30 cellular contexts compared by ENCODE assay signal in the genomic region with DNA sequence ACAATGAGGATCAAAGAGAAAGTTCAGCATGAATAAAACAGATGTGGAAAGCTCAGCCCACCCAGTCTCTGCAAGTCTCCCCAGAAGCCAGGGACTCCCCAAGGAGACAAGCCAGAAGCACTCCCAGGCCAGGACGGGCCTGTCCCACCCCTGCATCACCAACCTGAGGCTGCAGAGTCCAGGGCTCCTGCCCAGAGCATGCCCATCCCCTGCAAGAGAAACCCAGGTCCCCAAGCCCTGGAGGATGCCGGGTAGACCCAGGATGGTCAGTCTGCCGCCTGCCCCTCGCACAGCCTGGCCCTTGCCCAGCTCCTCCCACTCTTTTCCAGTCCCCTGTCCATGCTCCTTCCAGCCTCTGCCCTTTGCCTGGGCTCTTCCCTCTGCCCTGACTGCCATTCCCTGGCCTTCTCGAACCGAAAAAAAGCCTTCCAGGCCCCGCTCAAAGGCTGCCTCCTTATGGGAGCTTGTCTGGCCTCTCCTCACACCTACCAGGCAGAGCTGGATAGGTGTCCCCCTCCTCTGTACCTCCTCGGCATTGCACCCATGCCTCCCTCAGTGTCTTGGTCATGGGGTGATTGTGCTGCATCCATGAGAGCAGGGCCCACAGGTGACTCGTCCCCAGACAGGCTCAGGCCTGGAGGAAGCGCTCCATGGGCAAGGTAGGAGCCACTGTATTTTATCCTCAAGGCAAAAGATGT. TPM values are rescaled to one million over a fixed set of nuclear protein-coding genes. Genes with fewer than 3 reads are reported as not detected.
DNase-seq lines count a peak whose midpoint lies in the region; ATAC-seq and TF ChIP-seq lines count a peak whose summit lies in the region.
"Had no signal": no experiment of that assay in that cellular context is flagged by ENCODE, and none has a peak within 500 bp of the region (broad histone marks: within the 10 kb centered on the region; RNA-seq: fewer than 3 reads in every experiment).

No MANE protein-coding gene starts in this region.

- no peak for TF ChIP-seq POLR2A in HCT116 (IDR thresholded peaks at IDR 0.05; ENCODE audit: borderline replicate concordance, extremely low read depth, insufficient read depth, insufficient read length)

- H3K27ac Mint-ChIP-seq in neural progenitor cell (no peak overlapping the region), type B pancreatic cell (no peak overlapping the region)
- H3K27ac Mint-ChIP-seq: activated CD8-positive, alpha-beta T cell treated with anti-CD3 and anti-CD28 coated beads, Interleukin-2, amount 10 ng/mL, durations not matched to agents 7 days and 5 days; effector memory CD8-positive, alpha-beta T cell; memory B cell; stimulated activated naive CD8-positive, alpha-beta T cell treated with anti-CD3 and anti-CD28 coated beads, Interleukin-15, Interleukin-2, amounts not matched to agents 100 ng/mL and 50 ng/mL, for 24 hours had no signal

- no peak overlapping the region for H3K4me3 Mint-ChIP-seq in neural progenitor cell
- no peak overlapping the region for H3K4me3 Mint-ChIP-seq in type B pancreatic cell
- H3K4me3 Mint-ChIP-seq: activated CD8-positive, alpha-beta T cell treated with anti-CD3 and anti-CD28 coated beads, Interleukin-2, amount 10 ng/mL, durations not matched to agents 7 days and 5 days; effector memory CD8-positive, alpha-beta T cell; memory B cell; stimulated activated naive CD8-positive, alpha-beta T cell treated with anti-CD3 and anti-CD28 coated beads, Interleukin-15, Interleukin-2, amounts not matched to agents 100 ng/mL and 50 ng/mL, for 24 hours had no signal

- intact Hi-C loops in HCT116 (cut with micrococcal nuclease): no loop called here

- POLR2A ChIA-PET in HCT116 (lab: Charles Lee): no interaction called here

- RAD21 ChIA-PET in HCT116 (lab: Charles Lee; ENCODE audit: low non-redundant PET in 1 of 2, low total read pairs in 2 of 2, uncharacterized antibody in 2 of 2, unreplicated experiment in 2 of 2): interaction anchor here in 1 of 2 experiments (0.9 kb wide), 1 partner anchor 65 kb away, joined by 3 read pairs; no protein-coding TSS in a partner anchor

- CTCF ChIA-PET in HCT116 (lab: Charles Lee): no interaction called here

- H3K36me3 Mint-ChIP-seq in neural progenitor cell: no peaks in the 10 kb centered on the region
- no peaks in the 10 kb centered on the region for H3K36me3 Mint-ChIP-seq in type B pancreatic cell

- DNase-seq in DMS 273 (lab: John Stamatoyannopoulos, UW; ENCODE audit: unreplicated experiment): peak; percentile 19
- no peak for DNase-seq in DMS 273 treated with DMSO at 0.1 percent for 48 hours (lab: John Stamatoyannopoulos, UW)
- DNase-seq in HCT116 (ENCODE audit: low read depth, low spot score): no peak
- no peak for DNase-seq in choroid plexus epithelial cell (ENCODE audit: low read depth)
- no peak for DNase-seq in neural progenitor cell (ENCODE audit: low spot score)
- no peak for DNase-seq in type B pancreatic cell (ENCODE audit: extremely low spot score, unreplicated experiment)
- DNase-seq in UCSD-AML1 (lab: John Stamatoyannopoulos, UW; ENCODE audit: unreplicated experiment): no peak
- DNase-seq: activated CD8-positive, alpha-beta T cell treated with anti-CD3 and anti-CD28 coated beads, Interleukin-2, amount 10 ng/mL, durations not matched to agents 7 days and 5 days; activated naive CD4-positive, alpha-beta T cell; amniotic stem cell; cortex of kidney; effector memory CD8-positive, alpha-beta T cell; esophagus squamous epithelium; left colon; NCI-H1105 treated with DMSO at 0.1 percent for 48 hours; NCI-H2081; NCI-H748 treated with DMSO at 0.1 percent for 48 hours; psoas muscle; T-helper 1 cell had no signal

- no peaks in the 10 kb centered on the region for H3K9me2 ChIP-seq in HCT116 (ENCODE audit: insufficient read depth)

- H3K9ac ChIP-seq in HCT116 (ENCODE audit: low read length) (no peak overlapping the region), neural progenitor cell (no peak overlapping the region)

- no peak for ATAC-seq in HCT116
- no peak for ATAC-seq in GM21390 (IDR thresholded peaks at IDR 0.05; ENCODE audit: unreplicated experiment)
- ATAC-seq: activated CD4-positive, CD25-positive, alpha-beta regulatory T cell treated with anti-CD3 and anti-CD28 coated beads, Interleukin-2, amount 50 U/mL, for 24 hours; activated CD8-positive, alpha-beta T cell treated with anti-CD3 and anti-CD28 coated beads, Interleukin-2, amount 10 ng/mL, durations not matched to agents 7 days and 5 days; effector memory CD8-positive, alpha-beta T cell; gastroesophageal sphincter; left colon; psoas muscle had no signal

- TF ChIP-seq CTCF in HCT116 (IDR thresholded peaks at IDR 0.05 in 2 of 3, conservative IDR thresholded peaks at IDR 0.05 in 1 of 3; ENCODE audit: borderline replicate concordance in 1 of 3, insufficient read depth in 1 of 3, low read depth in 2 of 3, low read length in 2 of 3) (no peak), choroid plexus epithelial cell (conservative IDR thresholded peaks at IDR 0.05; ENCODE audit: low read depth, low read length) (peak; percentile 14), neural progenitor cell (IDR thresholded peaks at IDR 0.05) (peak; percentile 22), type B pancreatic cell (conservative IDR thresholded peaks at IDR 0.05) (no peak)

- no peaks in the 10 kb centered on the region for H3F3A ChIP-seq in neural progenitor cell (ENCODE audit: low read depth)

- H4K20me1 ChIP-seq in HCT116 (ENCODE audit: insufficient read depth): no peaks in the 10 kb centered on the region
- no peaks in the 10 kb centered on the region for H4K20me1 ChIP-seq in neural progenitor cell (ENCODE audit: low read depth)

- H3K4me1 Mint-ChIP-seq in neural progenitor cell (peaks cover 7% of the 10 kb centered on the region), type B pancreatic cell (ENCODE audit: unreplicated experiment) (peaks cover 10% of the 10 kb centered on the region)

- BruUV-seq in HCT116 (replicated peaks; lab: Mats Ljungman, UMichigan): no TSS peak

- no peak overlapping the region for H2AFZ ChIP-seq in HCT116 (ENCODE audit: low read depth, low read length, poor library complexity, severe bottlenecking)
- no peak overlapping the region for H2AFZ ChIP-seq in neural progenitor cell (replicated peaks)
- H2AFZ ChIP-seq: hepatocyte had no signal

- peak; percentile 32 for TF ChIP-seq RAD21 in HCT116 (IDR thresholded peaks at IDR 0.05; ENCODE audit: low read depth)

- H3K27ac ChIP-seq in HCT116 (ENCODE audit: low read depth, low read length): no peak overlapping the region
- H3K27ac ChIP-seq in neural progenitor cell: no peak overlapping the region
- H3K27ac ChIP-seq: 22Rv1, esophagus squamous epithelium, gastroesophageal sphincter, hepatocyte, psoas muscle, SJSA1 had no signal

- H3K4me1 ChIP-seq in HCT116 (ENCODE audit: control insufficient read depth in 1 of 2, insufficient read depth in 2 of 2, low read length in 2 of 2) (peaks cover 15 to 16% of the 10 kb centered on the region in 2 experiments), neural progenitor cell (no peaks in the 10 kb centered on the region)
- H3K4me1 ChIP-seq: gastroesophageal sphincter, HAP-1, psoas muscle, SJSA1 had no signal

- H3K4me3 ChIP-seq in HCT116 (replicated peaks in 1 of 2; ENCODE audit: low read depth in 1 of 2, low read length in 2 of 2): no peak overlapping the region
- no peak overlapping the region for H3K4me3 ChIP-seq in choroid plexus epithelial cell (ENCODE audit: low read depth, low read length)
- no peak overlapping the region for H3K4me3 ChIP-seq in neural progenitor cell
- H3K4me3 ChIP-seq: esophagus squamous epithelium, gastroesophageal sphincter, HAP-1, hepatocyte, psoas muscle, SJSA1 had no signal

- H3K36me3 ChIP-seq in HCT116 (ENCODE audit: control insufficient read depth in 1 of 2, insufficient read depth in 2 of 2, low read length in 2 of 2) (no peaks in the 10 kb centered on the region), neural progenitor cell (no peaks in the 10 kb centered on the region)
- H3K36me3 ChIP-seq: esophagus squamous epithelium, HAP-1, SJSA1 had no signal

- H3K27me3 ChIP-seq in HCT116 (ENCODE audit: insufficient read depth, low read length) (0 out of 2 replicates have a peak, but pooled peaks cover 4% of the 10 kb centered on the region), neural progenitor cell (no peaks in the 10 kb centered on the region)
- H3K27me3 ChIP-seq: hepatocyte, SJSA1 had no signal

- peaks cover 4% of the 10 kb centered on the region for H3K27me3 Mint-ChIP-seq in neural progenitor cell (ENCODE audit: insufficient read depth, low read depth)
- H3K27me3 Mint-ChIP-seq in type B pancreatic cell: peaks cover 9% of the 10 kb centered on the region

- H3K79me2 ChIP-seq in HCT116 (ENCODE audit: insufficient read depth, low read length): no peaks in the 10 kb centered on the region
- no peaks in the 10 kb centered on the region for H3K79me2 ChIP-seq in neural progenitor cell (ENCODE audit: low read depth)
- H3K79me2 ChIP-seq: hepatocyte had no signal

- H3K9me3 ChIP-seq in HCT116 (ENCODE audit: control insufficient read depth in 1 of 2, insufficient read depth in 1 of 2, low read depth in 1 of 2, low read length in 2 of 2) (no peaks in the 10 kb centered on the region), neural progenitor cell (ENCODE audit: low read depth) (no peaks in the 10 kb centered on the region)
- H3K9me3 ChIP-seq: esophagus squamous epithelium, HAP-1, psoas muscle, SJSA1 had no signal

- H3K4me2 ChIP-seq in HCT116 (ENCODE audit: low read length) (no peak overlapping the region), neural progenitor cell (no peak overlapping the region)
- H3K4me2 ChIP-seq: hepatocyte had no signal

- no peaks in the 10 kb centered on the region for H3K9me3 Mint-ChIP-seq in neural progenitor cell
- no peaks in the 10 kb centered on the region for H3K9me3 Mint-ChIP-seq in type B pancreatic cell
- H3K9me3 Mint-ChIP-seq: effector memory CD8-positive, alpha-beta T cell; memory B cell; stimulated activated naive CD8-positive, alpha-beta T cell treated with anti-CD3 and anti-CD28 coated beads, Interleukin-15, Interleukin-2, amounts not matched to agents 100 ng/mL and 50 ng/mL, for 24 hours had no signal

TF ChIP-seq in HCT116, 20 proteins besides CTCF, POLR2A, EP300 and RAD21 (continues in another document):
- TF ChIP-seq EGR1 (IDR thresholded peaks at IDR 0.05; ENCODE audit: low read depth) (no peak), FOSL1 (IDR thresholded peaks at IDR 0.05; ENCODE audit: low read depth) (no peak), YY1 (IDR thresholded peaks at IDR 0.05; ENCODE audit: extremely low read depth, insufficient replicate concordance, low read depth, low read length) (no peak), ZFX (IDR thresholded peaks at IDR 0.05) (no peak), CEBPB (IDR thresholded peaks at IDR 0.05; ENCODE audit: low read depth) (no peak), TCF7L2 (IDR thresholded peaks at IDR 0.05; ENCODE audit: borderline replicate concordance, extremely low read depth, insufficient read depth, insufficient read length) (no peak)
- TF ChIP-seq, protein P1, sequence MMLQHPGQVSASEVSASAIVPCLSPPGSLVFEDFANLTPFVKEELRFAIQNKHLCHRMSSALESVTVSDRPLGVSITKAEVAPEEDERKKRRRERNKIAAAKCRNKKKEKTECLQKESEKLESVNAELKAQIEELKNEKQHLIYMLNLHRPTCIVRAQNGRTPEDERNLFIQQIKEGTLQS (IDR thresholded peaks at IDR 0.05): no peak

RNA-seq across cellular contexts. Expression of a gene that starts 44.8 kb away (rescaled TPM):
- 0.61 TPM for total RNA-seq in HCT116 (2021; ENCODE audit: unreplicated experiment)
- 1.2 and 1.8 TPM in 2 replicates for polyA plus RNA-seq in HCT116 (2012)
- total RNA-seq in neural progenitor cell (ENCODE audit: low replicate concordance): 0.32 and 0.34 TPM in 2 replicates
- 1.1 and 3.2 TPM in 2 replicates for total RNA-seq in type B pancreatic cell (ENCODE audit: low replicate concordance)
- total RNA-seq: activated CD8-positive, alpha-beta T cell treated with anti-CD3 and anti-CD28 coated beads, Interleukin-2, amount 10 ng/mL, durations not matched to agents 7 days and 5 days; G401; left colon; psoas muscle; SJSA1; skeletal muscle tissue had no signal

Comparison
In these comparisons a context has a peak if more than half of its experiments do, and no peak if none do; other contexts are left out.
1. CTCF ChIP-seq: peak in choroid plexus epithelial cell (single experiment) and neural progenitor cell (single experiment); none in HCT116 (0 of 3) and type B pancreatic cell (single experiment).